In genomic region chr2:132651115-132652099, GRCh38 we compare ENCODE assay signal across 10 cellular contexts. TPM values are rescaled to one million over a fixed set of nuclear protein-coding genes. Genes with fewer than 3 reads are reported as not detected.
DNase-seq lines count a peak whose midpoint lies in the region; ATAC-seq, FAIRE-seq and TF ChIP-seq lines count a peak whose summit lies in the region.
"Had no signal": no experiment of that assay in that cellular context is flagged by ENCODE, and none has a peak within 500 bp of the region (broad histone marks: within the 10 kb centered on the region; RNA-seq: fewer than 3 reads in every experiment).

No MANE protein-coding gene starts in this region.

- H4K91ac ChIP-seq in H1 (replicated peaks; ENCODE audit: insufficient read length, low read length) = no peak overlapping the region

- no peak for ATAC-seq in GM18861 (IDR thresholded peaks at IDR 0.05; ENCODE audit: unreplicated experiment)
- ATAC-seq in GM19455 (IDR thresholded peaks at IDR 0.05; ENCODE audit: unreplicated experiment) = no peak

- TF ChIP-seq RAD21 in H1 (IDR thresholded peaks at IDR 0.05 in 1 of 2, conservative IDR thresholded peaks at IDR 0.05 in 1 of 2; ENCODE audit: low read depth in 2 of 2, low read length in 2 of 2) = peak; percentile 54 to 63

- no peak overlapping the region for H3K27ac Mint-ChIP-seq in nephron progenitor cell

- H4K20me1 ChIP-seq in MM.1S (ENCODE audit: insufficient read depth, low read length) (no peaks in the 10 kb centered on the region), H1 (replicated peaks in 1 of 2; ENCODE audit: control insufficient read depth in 1 of 2, insufficient read depth in 2 of 2, low read length in 2 of 2) (no peaks in the 10 kb centered on the region)

- no peaks in the 10 kb centered on the region for H3F3A ChIP-seq in MM.1S (ENCODE audit: insufficient read depth, low read length)

- H3K4me2 ChIP-seq in MM.1S (ENCODE audit: low read depth, low read length) (no peak overlapping the region), H1 (ENCODE audit: insufficient read depth in 1 of 2, low read depth in 2 of 2, low read length in 2 of 2) (no peak overlapping the region)

- H2AFZ ChIP-seq in MM.1S (ENCODE audit: low read length) (no peak overlapping the region; the same call in 1 of the 2 replicates), H1 (ENCODE audit: low read length) (0 out of 2 replicates have a peak overlapping the region, but pooled peaks have one; percentile 71)

- no peak overlapping the region for H3K14ac ChIP-seq in H1 (ENCODE audit: insufficient read length)

- H2BK15ac ChIP-seq in H1 (ENCODE audit: low read length) = no peak overlapping the region

- no peak for TF ChIP-seq EP300 in H1 (IDR thresholded peaks at IDR 0.05; ENCODE audit: borderline replicate concordance in 1 of 2, low read depth in 2 of 2, low read length in 2 of 2)

- POLR2A ChIA-PET in H1 (lab: Charles Lee; ENCODE audit: partially characterized antibody) = no interaction called here

- peaks cover 35% of the 10 kb centered on the region for H3K4me1 Mint-ChIP-seq in nephron progenitor cell

- peaks cover 19% of the 10 kb centered on the region for H3K36me3 Mint-ChIP-seq in nephron progenitor cell (ENCODE audit: low read depth)

- TF ChIP-seq CTCF in MM.1S (IDR thresholded peaks at IDR 0.05; ENCODE audit: low read length) (peak; percentile 53), H1 (IDR thresholded peaks at IDR 0.05; ENCODE audit: control extremely low read depth in 1 of 3, insufficient read depth in 1 of 3, low read depth in 1 of 3, low read length in 3 of 3) (peak in 2 of 3 experiments; percentile 50 to 59; a peak in 3 of 4 replicates), nephron progenitor cell (IDR thresholded peaks at IDR 0.05) (peak; percentile 68)

- H2AK5ac ChIP-seq in H1 (ENCODE audit: low read depth, low read length) = no peak overlapping the region

- no peak overlapping the region for H3K18ac ChIP-seq in H1 (ENCODE audit: extremely low read depth, low read length)

- no peak overlapping the region for H3K23ac ChIP-seq in H1 (ENCODE audit: insufficient read length)

- H4K8ac ChIP-seq in H1 (ENCODE audit: extremely low read depth, insufficient read depth, low read length) = no peak overlapping the region

- H2BK120ac ChIP-seq in H1 (replicated peaks; ENCODE audit: low read depth, low read length) = no peak overlapping the region

- H3K4me3 ChIP-seq in MM.1S (ENCODE audit: low read length) (no peak overlapping the region), H1 (ENCODE audit: extremely low read depth in 1 of 4, insufficient read depth in 2 of 4, low read depth in 3 of 4, low read length in 4 of 4) (no peak overlapping the region)

- H3K27me3 ChIP-seq in MM.1S (replicated peaks; ENCODE audit: insufficient read depth, low read length) (no peaks in the 10 kb centered on the region), H1 (replicated peaks in 1 of 4; ENCODE audit: control insufficient read depth in 3 of 4, extremely low read depth in 1 of 4, insufficient read depth in 3 of 4, low read length in 3 of 4) (no peaks in the 10 kb centered on the region)

- no peaks in the 10 kb centered on the region for H3K27me3 Mint-ChIP-seq in nephron progenitor cell (ENCODE audit: low read depth, poor library complexity)

- CTCF ChIA-PET in H1 (lab: Charles Lee; ENCODE audit: partially characterized antibody) = interaction anchor here (0.6 to 3.8 kb wide), 20 partner anchors 9 to 520 kb away, joined by 3 to 11 read pairs (median 3); partner anchors contain the start of gene LYPD1

- H3K9ac ChIP-seq in MM.1S (ENCODE audit: low read length) (no peak overlapping the region), H1 (replicated peaks in 1 of 4; ENCODE audit: extremely low read depth in 1 of 4, low read depth in 3 of 4, low read length in 3 of 4) (no peak overlapping the region)

- no peaks in the 10 kb centered on the region for H3K79me1 ChIP-seq in H1 (ENCODE audit: low read depth, low read length)

- no peaks in the 10 kb centered on the region for H3K4me1 ChIP-seq in MM.1S (ENCODE audit: low read length)
- H3K4me1 ChIP-seq in H1 (replicated peaks in 1 of 4; ENCODE audit: control insufficient read depth in 3 of 4, insufficient read depth in 4 of 4, low read length in 3 of 4) = no peaks in the 10 kb centered on the region

- DNase-seq in ELF-1 (ENCODE audit: low read depth, low spot score) (peak; percentile 24), MM.1S (peak; percentile 47), H1 (ENCODE audit: low read depth in 1 of 2, low spot score in 2 of 2) (no peak), nephron progenitor cell (peak; percentile 42), middle frontal gyrus (ENCODE audit: extremely low spot score, low spot score) (no peak), NCI-H2107 treated with DMSO at 0.1 percent for 48 hours (lab: John Stamatoyannopoulos, UW; ENCODE audit: unreplicated experiment) (no peak)

- H3K9me3 ChIP-seq in MM.1S (replicated peaks; ENCODE audit: insufficient read depth, low read length) (no peaks in the 10 kb centered on the region), H1 (ENCODE audit: insufficient read depth in 2 of 2, low read depth in 1 of 2, low read length in 1 of 2) (no peaks in the 10 kb centered on the region)

- H3K23me2 ChIP-seq in H1 (ENCODE audit: low read depth, low read length) = no peaks in the 10 kb centered on the region

- WGBS in H1 (ENCODE audit: extremely low coverage in 1 of 2, insufficient coverage in 1 of 2, insufficient read length in 1 of 2, insufficient replicate concordance in 2 of 2, low coverage in 1 of 2, low lambda C conversion rate in 2 of 2, missing lambda C conversion rate in 1 of 2), 2 experiments = 84% methylated on average over 13 of the region's 13 CpGs; no CpG with 5 or more reads in 1 of the 2 experiments

- H3K79me2 ChIP-seq in MM.1S (ENCODE audit: low read length) (no peaks in the 10 kb centered on the region), H1 (ENCODE audit: control insufficient read depth in 1 of 2, insufficient read depth in 2 of 2, low read length in 2 of 2) (no peaks in the 10 kb centered on the region)

- no peak overlapping the region for H3K4me3 Mint-ChIP-seq in nephron progenitor cell

- no peaks in the 10 kb centered on the region for H3K9me2 ChIP-seq in MM.1S (replicated peaks; ENCODE audit: insufficient read depth, low read length)

- no peak overlapping the region for H3K56ac ChIP-seq in H1 (replicated peaks; ENCODE audit: insufficient read length, low read depth, low read length)

- H2BK5ac ChIP-seq in H1 (ENCODE audit: low read depth, low read length) = no peak overlapping the region

- FAIRE-seq in H1 (lab: Jason Lieb, UNC) = no peak

- H3K36me3 ChIP-seq in MM.1S (replicated peaks; ENCODE audit: insufficient read depth, low read length) (no peaks in the 10 kb centered on the region), H1 (ENCODE audit: control insufficient read depth in 2 of 4, insufficient read depth in 4 of 4, low read length in 3 of 4) (no peaks in the 10 kb centered on the region)

- H3K27ac ChIP-seq in MM.1S (ENCODE audit: low read length) (no peak overlapping the region), H1 (ENCODE audit: low read depth, low read length) (no peak overlapping the region)
- H3K27ac ChIP-seq: epithelial cell of prostate had no signal

- H2BK20ac ChIP-seq in H1 (ENCODE audit: low read length) = no peak overlapping the region

- no peak overlapping the region for H4K5ac ChIP-seq in H1 (ENCODE audit: insufficient read length, low read depth, low read length)

- no peak for TF ChIP-seq POLR2A in H1 (IDR thresholded peaks at IDR 0.05; ENCODE audit: control extremely low read depth in 1 of 2, low read depth in 2 of 2, low read length in 2 of 2)

- peaks cover 3% of the 10 kb centered on the region for H3K9me3 Mint-ChIP-seq in nephron progenitor cell

- peak overlapping the region; percentile 20; the same call in 1 of the 2 replicates for H2BK12ac ChIP-seq in H1 (ENCODE audit: low read depth, low read length)

- H3K4ac ChIP-seq in H1 (replicated peaks; ENCODE audit: insufficient read length, low read depth, low read length) = no peak overlapping the region

TF ChIP-seq in H1, 55 proteins besides CTCF, POLR2A, EP300 and RAD21:
- TF ChIP-seq CBX5 (IDR thresholded peaks at IDR 0.05; ENCODE audit: low read depth, low read length) = no peak
- no peak for TF ChIP-seq NANOG (IDR thresholded peaks at IDR 0.05; ENCODE audit: insufficient read depth, low read depth, low read length, poor library complexity, severe bottlenecking)

RNA-seq across cellular contexts. Expression of gene LYPD1, which starts 18.6 kb away (rescaled TPM):
- 2.1 and 2.7 TPM in 2 replicates for total RNA-seq in H1 (2021; fragmentation: NEBNext Ultra II Directional; extraction: Animal tissue kit (Norgen Biotek cat#: 25700))
- 1.9 and 3.4 TPM in 2 replicates for polyA plus RNA-seq in H1 (2011; rRNA removed)
- 3.3 TPM for polyA plus RNA-seq in H1 (2011; cell fraction: cytosol; rRNA removed)
- polyA plus RNA-seq in H1 (2011; cell fraction: nucleus; rRNA removed) = 2.9 TPM
- 1.8 to 2.5 TPM (median 2.2 TPM) in 4 replicates for polyA plus RNA-seq in H1 (2012, experiment 1 of 2)
- 2.8 TPM for polyA plus RNA-seq in H1 (2012, experiment 2 of 2)
- polyA plus RNA-seq in H1 (2013, experiment 1 of 2) = 2.3 TPM
- polyA plus RNA-seq in H1 (2013, experiment 2 of 2) = 2.2 TPM
- polyA minus RNA-seq in H1 (2011; rRNA and poly(A)+ RNA removed) = 2.1 and 2.8 TPM in 2 replicates
- 2.1 TPM for polyA minus RNA-seq in H1 (2011; cell fraction: cytosol; rRNA and poly(A)+ RNA removed)
- polyA minus RNA-seq in H1 (2011; cell fraction: nucleus; rRNA and poly(A)+ RNA removed) = 0.50 TPM
- total RNA-seq: T-helper 1 cell treated with Interleukin-12 subunit alpha and Interleukin-12 subunit beta and Interleukin-4 antibody, amounts not matched to agents 30 ng/mL and 1 ng/mL, for 36 hours had no signal

Comparison
In these comparisons a context has a peak if more than half of its experiments do, and no peak if none do; other contexts are left out.
1. DNase-seq: peak in ELF-1 (single experiment), MM.1S (single experiment) and nephron progenitor cell (single experiment); none in H1 (0 of 2), middle frontal gyrus (single experiment) and NCI-H2107 treated with DMSO at 0.1 percent for 48 hours (single experiment).
2. Peak in every context shown above with its lines, with median percentiles within 50 percentile points of each other: CTCF ChIP-seq.